In the genomic region with DNA sequence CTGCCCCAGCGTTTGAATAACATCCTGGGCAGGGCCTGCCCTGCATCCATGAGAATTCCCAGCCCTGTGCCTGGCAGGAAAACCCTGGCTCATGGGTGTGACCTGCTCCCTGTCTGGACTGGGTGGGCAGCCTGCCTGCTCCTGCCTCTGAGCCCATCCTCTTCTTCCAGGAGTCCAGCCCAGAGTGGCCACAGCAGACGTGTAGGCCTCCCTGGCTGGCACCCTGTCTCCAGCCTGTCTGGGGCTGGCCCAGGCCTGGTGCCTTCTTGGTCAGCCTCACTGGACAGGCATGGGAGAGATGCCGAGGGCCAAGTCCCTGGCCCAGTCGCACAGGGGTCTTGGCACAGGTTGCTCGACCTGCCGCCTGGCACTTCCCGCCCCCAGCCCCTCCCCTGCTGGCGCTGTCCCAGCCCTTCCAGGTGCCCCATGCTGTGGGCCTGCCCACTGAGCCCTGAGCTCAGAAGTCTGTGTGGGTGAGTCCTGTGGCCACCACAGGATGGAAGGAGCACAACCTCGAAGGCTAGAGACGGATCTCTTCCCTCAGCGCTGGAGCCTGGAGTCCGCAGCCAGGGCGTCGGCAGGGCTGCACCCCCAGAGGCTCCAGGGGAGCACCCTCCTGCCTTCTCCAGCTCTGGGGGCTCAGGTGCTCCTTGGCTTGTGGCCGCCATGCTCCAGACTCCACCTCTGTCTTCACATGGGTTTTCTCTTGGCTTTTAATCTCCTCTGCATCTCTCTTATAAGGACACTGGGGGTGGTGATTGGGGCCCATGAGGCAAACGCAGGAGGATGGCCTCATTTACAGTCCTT, we compare ENCODE assay signal across 22 cellular contexts. TPM values are rescaled to one million over a fixed set of nuclear protein-coding genes. Genes with fewer than 3 reads are reported as not detected.
DNase-seq lines count a peak whose midpoint lies in the region; ATAC-seq and TF ChIP-seq lines count a peak whose summit lies in the region.
"Had no signal": no experiment of that assay in that cellular context is flagged by ENCODE, and none has a peak within 500 bp of the region (broad histone marks: within the 10 kb centered on the region; RNA-seq: fewer than 3 reads in every experiment).

No MANE protein-coding gene starts in this region.

- H3K27me3 ChIP-seq in NT2/D1 (ENCODE audit: insufficient read depth, insufficient read length): peaks cover 8% of the 10 kb centered on the region
- H3K27me3 ChIP-seq in lower lobe of right lung (ENCODE audit: low read depth): no peaks in the 10 kb centered on the region
- peaks cover 18% of the 10 kb centered on the region for H3K27me3 ChIP-seq in suprapubic skin
- H3K27me3 ChIP-seq: upper lobe of left lung had no signal

- WGBS in suprapubic skin: 98% methylated on average over 6 of the region's 16 CpGs

- TF ChIP-seq CTCF in lower lobe of right lung (IDR thresholded peaks at IDR 0.05): no peak
- TF ChIP-seq CTCF in suprapubic skin (IDR thresholded peaks at IDR 0.05): no peak

- H3K36me3 ChIP-seq in NT2/D1 (ENCODE audit: insufficient read depth, insufficient read length, low read length) (no peaks in the 10 kb centered on the region), lower lobe of right lung (no peaks in the 10 kb centered on the region), suprapubic skin (no peaks in the 10 kb centered on the region)
- H3K36me3 ChIP-seq: upper lobe of left lung had no signal

- peak overlapping the region; percentile 18 for H3K9ac ChIP-seq in NT2/D1 (ENCODE audit: insufficient read length, low read depth)

- no peak overlapping the region for H3K4me3 ChIP-seq in NT2/D1 (ENCODE audit: insufficient read length, low read depth)
- no peak overlapping the region for H3K4me3 ChIP-seq in lower lobe of right lung
- H3K4me3 ChIP-seq in suprapubic skin: no peak overlapping the region
- H3K4me3 ChIP-seq: GM23338, upper lobe of left lung had no signal

- intact Hi-C loops in lower lobe of right lung (cut with DNase I): no loop called here

- H3K4me1 ChIP-seq in NT2/D1 (ENCODE audit: insufficient read depth, insufficient read length) (peaks cover 18% of the 10 kb centered on the region), lower lobe of right lung (no peaks in the 10 kb centered on the region), suprapubic skin (peaks cover 5% of the 10 kb centered on the region)
- H3K4me1 ChIP-seq: upper lobe of left lung had no signal

- no peaks in the 10 kb centered on the region for H3K9me3 ChIP-seq in NT2/D1 (ENCODE audit: insufficient read depth, low read length)
- H3K9me3 ChIP-seq in lower lobe of right lung: no peaks in the 10 kb centered on the region
- no peaks in the 10 kb centered on the region for H3K9me3 ChIP-seq in suprapubic skin
- H3K9me3 ChIP-seq: upper lobe of left lung had no signal

- TF ChIP-seq EP300 in suprapubic skin (IDR thresholded peaks at IDR 0.05): no peak

- peak; percentile 58 for DNase-seq in activated effector memory CD4-positive, alpha-beta T cell treated with anti-CD3 and anti-CD28 coated beads, Interleukin-2, amount 50 U/mL, for 16 hours
- DNase-seq in activated effector memory CD4-positive, alpha-beta T cell treated with Interleukin-2 at 50 U/mL for 16 hours: no peak
- DNase-seq in NT2/D1 (ENCODE audit: low read depth, low spot score) (no peak), lower lobe of right lung (peak; percentile 40), suprapubic skin (ENCODE audit: low spot score in 2 of 2) (peak; percentile 50 to 69), pons (ENCODE audit: low spot score) (no peak)
- DNase-seq: activated CD4-positive, alpha-beta memory T cell treated with anti-CD3 and anti-CD28 coated beads, Interleukin-2, amount 10 ng/mL, durations not matched to agents 7 days and 5 days; activated naive CD8-positive, alpha-beta T cell treated with anti-CD3 and anti-CD28 coated beads, Interleukin-2, amount 10 ng/mL, durations not matched to agents 7 days and 5 days; activated T-cell treated with anti-CD3 and anti-CD28 coated beads, Interleukin-2, amount 50 U/mL, for 4 hours; cortex of kidney; foreskin fibroblast; Karpas-422; NCI-H1092 treated with DMSO at 0.1 percent for 48 hours; NCI-H2081; NCI-H510A; occipital lobe had no signal

- TF ChIP-seq POLR2A in suprapubic skin (IDR thresholded peaks at IDR 0.05): no peak

- ATAC-seq in lower lobe of right lung (no peak), GM18858 (IDR thresholded peaks at IDR 0.05; ENCODE audit: unreplicated experiment) (no peak), esophagus mucosa (no peak)
- ATAC-seq: activated T-cell treated with anti-CD3 and anti-CD28 coated beads, Interleukin-2, amount 50 U/mL, for 4 hours; GM23338; left colon had no signal

- H3K27ac ChIP-seq in lower lobe of right lung: no peak overlapping the region
- H3K27ac ChIP-seq in suprapubic skin: no peak overlapping the region
- H3K27ac ChIP-seq: C4-2B, upper lobe of left lung had no signal

RNA-seq across cellular contexts. Expression of gene COL5A1, which starts 11.8 kb away (rescaled TPM):
- total RNA-seq in lower lobe of right lung: 29.0 TPM
- 10 to 100 TPM in 3 of 4 donors, 1 to 10 TPM in 1; 8.6 to 16.5 (median 15.4) TPM for total RNA-seq in suprapubic skin
- total RNA-seq in esophagus mucosa: 3.3 TPM

Comparison
In these comparisons a context has a peak if more than half of its experiments do, and no peak if none do; other contexts are left out.
1. DNase-seq: peak in activated effector memory CD4-positive, alpha-beta T cell treated with anti-CD3 and anti-CD28 coated beads, Interleukin-2, amount 50 U/mL, for 16 hours (single experiment), lower lobe of right lung (single experiment) and suprapubic skin (2 of 2); none in activated effector memory CD4-positive, alpha-beta T cell treated with Interleukin-2 at 50 U/mL for 16 hours (single experiment), NT2/D1 (single experiment) and pons (single experiment).